In genomic region chr2:105373895-105374401, GRCh38 we compare ENCODE assay signal across 8 cellular contexts. TPM values are rescaled to one million over a fixed set of nuclear protein-coding genes. Genes with fewer than 3 reads are reported as not detected.
DNase-seq lines count a peak whose midpoint lies in the region; ATAC-seq and TF ChIP-seq lines count a peak whose summit lies in the region.

No MANE protein-coding gene starts in this region.

- H3K36me3 Mint-ChIP-seq in activated T-helper 2 cell treated with anti-CD3 and anti-CD28 coated beads, Interferon-gamma antibody, Interleukin-2, Interleukin-4, amounts not matched to agents 10 μg/mL and 5 μg/mL and 100 μg/mL, durations not matched to agents 14 hours and 24 hours and 36 hours (ENCODE audit: low read depth) = peaks cover 3% of the 10 kb centered on the region
- peaks cover 27% of the 10 kb centered on the region for H3K36me3 Mint-ChIP-seq in nephron progenitor cell (ENCODE audit: low read depth)

- H3K9me3 Mint-ChIP-seq in activated T-helper 2 cell treated with anti-CD3 and anti-CD28 coated beads, Interferon-gamma antibody, Interleukin-2, Interleukin-4, amounts not matched to agents 10 μg/mL and 5 μg/mL and 100 μg/mL, durations not matched to agents 14 hours and 24 hours and 36 hours = no peaks in the 10 kb centered on the region
- H3K9me3 Mint-ChIP-seq in nephron progenitor cell = no peaks in the 10 kb centered on the region

- peaks cover 2% of the 10 kb centered on the region for H3K27me3 Mint-ChIP-seq in activated T-helper 2 cell treated with anti-CD3 and anti-CD28 coated beads, Interferon-gamma antibody, Interleukin-2, Interleukin-4, amounts not matched to agents 10 μg/mL and 5 μg/mL and 100 μg/mL, durations not matched to agents 14 hours and 24 hours and 36 hours (ENCODE audit: low read depth)
- H3K27me3 Mint-ChIP-seq in nephron progenitor cell (ENCODE audit: low read depth, poor library complexity) = no peaks in the 10 kb centered on the region

- intact Hi-C loops in activated T-helper 2 cell treated with anti-CD3 and anti-CD28 coated beads, Interferon-gamma antibody, Interleukin-2, Interleukin-4, amounts not matched to agents 10 μg/mL and 5 μg/mL and 100 μg/mL, durations not matched to agents 14 hours and 24 hours and 36 hours (cut with micrococcal nuclease) = loop anchor here (10.0 kb wide), 1 partner anchor 721 kb away; no protein-coding TSS in a partner anchor

- ATAC-seq in GM19035 (IDR thresholded peaks at IDR 0.05; ENCODE audit: unreplicated experiment) (peak; percentile 89), HG02642 (IDR thresholded peaks at IDR 0.05; ENCODE audit: poor library complexity, unreplicated experiment) (peak; percentile 64)

- no peak for TF ChIP-seq CTCF in nephron progenitor cell (IDR thresholded peaks at IDR 0.05)

- H3K4me3 Mint-ChIP-seq in activated T-helper 2 cell treated with anti-CD3 and anti-CD28 coated beads, Interferon-gamma antibody, Interleukin-2, Interleukin-4, amounts not matched to agents 10 μg/mL and 5 μg/mL and 100 μg/mL, durations not matched to agents 14 hours and 24 hours and 36 hours (ENCODE audit: low read depth) = peak overlapping the region; percentile 65
- no peak overlapping the region for H3K4me3 Mint-ChIP-seq in nephron progenitor cell

- peak; percentile 18 for DNase-seq in activated T-helper 2 cell treated with anti-CD3 and anti-CD28 coated beads, Interferon-gamma antibody, Interleukin-2, Interleukin-4, amounts not matched to agents 10 μg/mL and 5 μg/mL and 100 μg/mL, durations not matched to agents 14 hours and 24 hours and 36 hours (ENCODE audit: low spot score)
- DNase-seq in nephron progenitor cell (no peak), SKM-1 (lab: John Stamatoyannopoulos, UW; ENCODE audit: unreplicated experiment) (no peak), hepatic stellate cell (ENCODE audit: low spot score) (no peak), NCI-H524 (lab: John Stamatoyannopoulos, UW) (no peak), NOMO-1 (lab: John Stamatoyannopoulos, UW; ENCODE audit: unreplicated experiment in 2 of 2) (no peak)

- peak overlapping the region; percentile 84 for H3K27ac Mint-ChIP-seq in activated T-helper 2 cell treated with anti-CD3 and anti-CD28 coated beads, Interferon-gamma antibody, Interleukin-2, Interleukin-4, amounts not matched to agents 10 μg/mL and 5 μg/mL and 100 μg/mL, durations not matched to agents 14 hours and 24 hours and 36 hours
- H3K27ac Mint-ChIP-seq in nephron progenitor cell = peak overlapping the region; percentile 31

- peaks cover 12% of the 10 kb centered on the region for H3K4me1 Mint-ChIP-seq in activated T-helper 2 cell treated with anti-CD3 and anti-CD28 coated beads, Interferon-gamma antibody, Interleukin-2, Interleukin-4, amounts not matched to agents 10 μg/mL and 5 μg/mL and 100 μg/mL, durations not matched to agents 14 hours and 24 hours and 36 hours (ENCODE audit: low read depth)
- peaks cover 39% of the 10 kb centered on the region for H3K4me1 Mint-ChIP-seq in nephron progenitor cell

RNA-seq across cellular contexts. Expression of gene FHL2, which starts 24.9 kb away (rescaled TPM):
- total RNA-seq in activated T-helper 2 cell treated with anti-CD3 and anti-CD28 coated beads, Interferon-gamma antibody, Interleukin-2, Interleukin-4, amounts not matched to agents 10 μg/mL and 5 μg/mL and 100 μg/mL, durations not matched to agents 14 hours and 24 hours and 36 hours = 5.3 and 5.6 TPM in 2 replicates

RNA-seq across cellular contexts. Expression of gene C2orf49, which starts 36.6 kb away (rescaled TPM):
- total RNA-seq in activated T-helper 2 cell treated with anti-CD3 and anti-CD28 coated beads, Interferon-gamma antibody, Interleukin-2, Interleukin-4, amounts not matched to agents 10 μg/mL and 5 μg/mL and 100 μg/mL, durations not matched to agents 14 hours and 24 hours and 36 hours = 18.6 and 19.0 TPM in 2 replicates

RNA-seq across cellular contexts. Expression of gene TGFBRAP1, which starts 44.4 kb away (rescaled TPM):
- 23.4 and 24.2 TPM in 2 replicates for total RNA-seq in activated T-helper 2 cell treated with anti-CD3 and anti-CD28 coated beads, Interferon-gamma antibody, Interleukin-2, Interleukin-4, amounts not matched to agents 10 μg/mL and 5 μg/mL and 100 μg/mL, durations not matched to agents 14 hours and 24 hours and 36 hours
